Comparison of ENCODE assay signal across 19 cellular contexts in the genomic region with DNA sequence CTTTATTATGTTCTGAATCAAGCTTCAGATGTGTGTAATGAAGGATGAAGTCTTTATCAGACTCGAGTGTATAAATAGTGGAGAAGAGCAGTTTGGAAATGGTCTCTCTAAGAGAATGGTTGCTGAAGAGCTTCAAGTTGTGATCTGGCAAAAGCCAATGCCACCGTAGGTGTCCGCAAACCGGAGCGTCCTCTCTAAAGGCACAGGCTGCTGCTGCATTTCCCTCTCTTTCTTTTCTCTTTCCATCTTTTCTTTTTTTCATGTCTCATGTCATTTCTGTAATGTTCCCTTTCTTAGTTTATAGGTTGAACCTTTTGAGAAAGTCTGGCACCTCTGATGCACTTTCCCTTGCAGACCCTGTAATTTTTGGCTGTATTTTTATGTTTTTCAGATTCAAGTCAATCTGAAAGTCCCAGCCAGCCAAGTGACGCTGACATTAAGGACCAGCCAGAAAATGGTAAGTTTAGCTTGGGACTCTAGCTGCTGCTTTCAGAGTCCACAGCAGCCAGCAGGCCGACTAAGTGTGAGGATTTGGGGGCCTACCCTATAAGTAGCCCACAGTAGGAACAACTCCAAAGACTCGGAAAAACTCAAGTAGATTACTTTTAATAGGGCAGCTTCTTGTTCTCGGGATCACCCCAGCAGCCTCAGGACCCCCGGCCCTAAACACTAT.
DNase-seq lines count a peak whose midpoint lies in the region; ATAC-seq, FAIRE-seq and TF ChIP-seq lines count a peak whose summit lies in the region.
"Had no signal": no experiment of that assay in that cellular context is flagged by ENCODE, and none has a peak within 500 bp of the region (broad histone marks: within the 10 kb centered on the region; RNA-seq: fewer than 3 reads in every experiment).

No MANE protein-coding gene starts in this region.

- FAIRE-seq in RCC 7860 (lab: Jason Lieb, UNC) = no peak
- FAIRE-seq: A549, D721Med had no signal

- DNase-seq in natural killer cell treated with Interleukin-12 subunit alpha and Interleukin-12 subunit beta and Interleukin-15 and Interleukin-18, amount 100 ng/mL, for 72 hours (ENCODE audit: low spot score) = no peak
- no peak for DNase-seq in natural killer cell
- no peak for DNase-seq in left ventricle myocardium inferior
- DNase-seq in NCI-H345 treated with DMSO at 0.1 percent for 48 hours (lab: John Stamatoyannopoulos, UW; ENCODE audit: unreplicated experiment) = no peak
- no peak for DNase-seq in RCC 7860 (ENCODE audit: low spot score)
- no peak for DNase-seq in stimulated activated CD4-positive, alpha-beta T cell treated with anti-CD3 and anti-CD28 coated beads, Interleukin-4, amount 100 ng/mL, for 1 hour
- DNase-seq: brain microvascular endothelial cell, GDM1, NCI-H187, NCI-H446, occipital lobe, right lobe of liver had no signal

- H3K9me3 ChIP-seq in left ventricle myocardium inferior (replicated peaks) (no peaks in the 10 kb centered on the region), skeletal muscle satellite cell (replicated peaks; ENCODE audit: low read length) (no peaks in the 10 kb centered on the region)
- H3K9me3 ChIP-seq: A549; BLaER1 treated with 17β-estradiol and CSF1 and Interleukin-3, amounts not matched to agents 10 nM and 100 nM; right lobe of liver had no signal

- H3K27me3 Mint-ChIP-seq in natural killer cell treated with Interleukin-12 subunit alpha and Interleukin-12 subunit beta and Interleukin-15 and Interleukin-18, amount 100 ng/mL, for 72 hours = peaks cover 0 to 7% of the 10 kb centered on the region in 2 donors
- peaks cover 4 to 18% of the 10 kb centered on the region in 2 donors for H3K27me3 Mint-ChIP-seq in natural killer cell (ENCODE audit: low read depth in 2 of 2)
- H3K27me3 Mint-ChIP-seq: activated naive CD8-positive, alpha-beta T cell had no signal

- no peak overlapping the region for H3K9ac ChIP-seq in skeletal muscle satellite cell (ENCODE audit: low read depth, low read length)
- H3K9ac ChIP-seq: BLaER1 treated with 17β-estradiol and CSF1 and Interleukin-3, amounts not matched to agents 10 nM and 100 nM had no signal

- H3K4me1 ChIP-seq in left ventricle myocardium inferior = peaks cover 74% of the 10 kb centered on the region
- H3K4me1 ChIP-seq in skeletal muscle satellite cell (ENCODE audit: control insufficient read depth, insufficient read depth, low read length) = peaks cover 3% of the 10 kb centered on the region

- peak overlapping the region; percentile 28 for H3K4me3 ChIP-seq in left ventricle myocardium inferior
- no peak overlapping the region for H3K4me3 ChIP-seq in skeletal muscle satellite cell (ENCODE audit: low read length)
- H3K4me3 ChIP-seq: A549; BLaER1 treated with 17β-estradiol and CSF1 and Interleukin-3, amounts not matched to agents 10 nM and 100 nM; right lobe of liver had no signal

- no peak for ATAC-seq in natural killer cell treated with Interleukin-12 subunit alpha and Interleukin-12 subunit beta and Interleukin-15 and Interleukin-18, amount 100 ng/mL, for 72 hours
- ATAC-seq in natural killer cell (no peak), GM21619 (IDR thresholded peaks at IDR 0.05; ENCODE audit: unreplicated experiment) (no peak)
- ATAC-seq: A549, right lobe of liver had no signal

- H3K27me3 ChIP-seq in left ventricle myocardium inferior (ENCODE audit: low read depth) (no peaks in the 10 kb centered on the region), skeletal muscle satellite cell (ENCODE audit: control insufficient read depth, insufficient read depth, low read length) (no peaks in the 10 kb centered on the region)
- H3K27me3 ChIP-seq: BLaER1 treated with 17β-estradiol and CSF1 and Interleukin-3, amounts not matched to agents 10 nM and 100 nM; brain microvascular endothelial cell; right lobe of liver had no signal

- TF ChIP-seq CTCF in natural killer cell (IDR thresholded peaks at IDR 0.05) = no peak
- no peak for TF ChIP-seq CTCF in left ventricle myocardium inferior (IDR thresholded peaks at IDR 0.05; ENCODE audit: borderline replicate concordance)

- H3K27ac Mint-ChIP-seq in natural killer cell treated with Interleukin-12 subunit alpha and Interleukin-12 subunit beta and Interleukin-15 and Interleukin-18, amount 100 ng/mL, for 72 hours = no peak overlapping the region
- H3K27ac Mint-ChIP-seq in natural killer cell = no peak overlapping the region
- H3K27ac Mint-ChIP-seq: activated naive CD8-positive, alpha-beta T cell; activated T-helper 1 cell treated with anti-CD3 and anti-CD28 coated beads, Interleukin-12 subunit alpha, Interleukin-12 subunit beta, Interleukin-2, Interleukin-4 antibody, amounts not matched to agents 30 ng/mL and 10 ng/mL and 1 ng/mL, durations not matched to agents 14 hours and 24 hours and 36 hours had no signal

- intact Hi-C loops in natural killer cell (cut with micrococcal nuclease) (no loop called here), left ventricle myocardium inferior (cut with micrococcal nuclease) (no loop called here)

- peak overlapping the region; percentile 56 for H3K4me3 Mint-ChIP-seq in natural killer cell treated with Interleukin-12 subunit alpha and Interleukin-12 subunit beta and Interleukin-15 and Interleukin-18, amount 100 ng/mL, for 72 hours
- H3K4me3 Mint-ChIP-seq in natural killer cell = no peak overlapping the region
- H3K4me3 Mint-ChIP-seq: activated naive CD8-positive, alpha-beta T cell; activated T-helper 1 cell treated with anti-CD3 and anti-CD28 coated beads, Interleukin-12 subunit alpha, Interleukin-12 subunit beta, Interleukin-2, Interleukin-4 antibody, amounts not matched to agents 30 ng/mL and 10 ng/mL and 1 ng/mL, durations not matched to agents 14 hours and 24 hours and 36 hours had no signal

- H3K27ac ChIP-seq in left ventricle myocardium inferior (replicated peaks) = peak overlapping the region; percentile 67
- H3K27ac ChIP-seq: A549; BLaER1 treated with 17β-estradiol and CSF1 and Interleukin-3, amounts not matched to agents 10 nM and 100 nM; brain microvascular endothelial cell; right lobe of liver had no signal

- H3K4me2 ChIP-seq in skeletal muscle satellite cell (ENCODE audit: low read length) = peak overlapping the region; percentile 12
- H3K4me2 ChIP-seq: A549; BLaER1 treated with 17β-estradiol and CSF1 and Interleukin-3, amounts not matched to agents 10 nM and 100 nM had no signal

- H3K36me3 Mint-ChIP-seq in natural killer cell treated with Interleukin-12 subunit alpha and Interleukin-12 subunit beta and Interleukin-15 and Interleukin-18, amount 100 ng/mL, for 72 hours = no peaks in the 10 kb centered on the region
- H3K36me3 Mint-ChIP-seq in natural killer cell = no peaks in the 10 kb centered on the region
- H3K36me3 Mint-ChIP-seq: activated naive CD8-positive, alpha-beta T cell had no signal

- peaks cover 0 to 7% of the 10 kb centered on the region in 2 donors for H3K4me1 Mint-ChIP-seq in natural killer cell treated with Interleukin-12 subunit alpha and Interleukin-12 subunit beta and Interleukin-15 and Interleukin-18, amount 100 ng/mL, for 72 hours (ENCODE audit: low read depth in 2 of 2)
- no peaks in the 10 kb centered on the region for H3K4me1 Mint-ChIP-seq in natural killer cell

- H3K36me3 ChIP-seq in left ventricle myocardium inferior (no peaks in the 10 kb centered on the region), skeletal muscle satellite cell (ENCODE audit: insufficient read depth, low read length) (no peaks in the 10 kb centered on the region)
- H3K36me3 ChIP-seq: BLaER1 treated with 17β-estradiol and CSF1 and Interleukin-3, amounts not matched to agents 10 nM and 100 nM; brain microvascular endothelial cell had no signal

- H3K9me3 Mint-ChIP-seq in natural killer cell treated with Interleukin-12 subunit alpha and Interleukin-12 subunit beta and Interleukin-15 and Interleukin-18, amount 100 ng/mL, for 72 hours = no peaks in the 10 kb centered on the region
- no peaks in the 10 kb centered on the region for H3K9me3 Mint-ChIP-seq in natural killer cell
- H3K9me3 Mint-ChIP-seq: activated T-helper 1 cell treated with anti-CD3 and anti-CD28 coated beads, Interleukin-12 subunit alpha, Interleukin-12 subunit beta, Interleukin-2, Interleukin-4 antibody, amounts not matched to agents 30 ng/mL and 10 ng/mL and 1 ng/mL, durations not matched to agents 14 hours and 24 hours and 36 hours had no signal
